Comparison of ENCODE assay signal across 19 cellular contexts in the genomic region with DNA sequence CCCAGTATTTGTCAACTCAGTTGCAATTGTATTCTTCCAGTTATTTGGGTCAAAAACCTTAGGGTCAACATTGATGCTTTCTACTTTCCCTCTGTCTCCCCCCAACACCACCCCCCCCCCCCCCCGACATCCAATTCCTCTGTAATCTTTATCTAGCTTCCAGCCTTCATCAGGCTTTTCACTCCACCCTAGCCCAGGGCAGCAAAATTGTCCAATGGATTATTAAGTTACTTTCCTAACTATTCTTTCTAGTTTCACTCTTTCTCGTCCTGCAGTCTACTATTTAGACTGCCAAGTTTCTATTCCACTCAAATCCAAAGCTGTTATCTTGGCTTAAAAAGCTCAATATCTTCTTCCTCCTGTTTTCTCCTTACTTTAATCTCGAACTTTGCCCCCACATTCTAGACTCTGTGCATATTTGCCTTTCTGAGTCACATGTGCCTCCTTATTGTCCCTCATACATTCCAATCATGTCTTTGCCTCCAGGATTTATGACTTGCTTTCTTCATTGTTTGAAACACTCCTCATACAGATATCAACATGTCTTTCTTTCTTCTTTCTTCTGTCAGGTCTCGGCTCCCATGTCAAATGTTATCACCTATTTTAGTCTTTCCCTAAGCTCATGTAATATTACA.
A peak's percentile ranks its signal among the peaks of the same experiment; 100 is the strongest.
DNase-seq lines count a peak whose midpoint lies in the region; ATAC-seq and TF ChIP-seq lines count a peak whose summit lies in the region.
"Had no signal": no experiment of that assay in that cellular context is flagged by ENCODE, and none has a peak within 500 bp of the region (broad histone marks: within the 10 kb centered on the region; RNA-seq: fewer than 3 reads in every experiment).

No MANE protein-coding gene starts in this region.

- H3K27ac ChIP-seq in GM23338 (ENCODE audit: low read depth) (no peak overlapping the region), RWPE2 (ENCODE audit: poor library complexity, severe bottlenecking) (peak overlapping the region; percentile 55)
- H3K27ac ChIP-seq: heart right ventricle, skin epidermis, stomach had no signal

- POLR2A ChIA-PET in activated CD4-positive, alpha-beta T cell treated with anti-CD3 and anti-CD28 coated beads for 36 hours (lab: Charles Lee) = no interaction called here

- no peaks in the 10 kb centered on the region for H3K36me3 Mint-ChIP-seq in GM23338 (ENCODE audit: low read depth)
- H3K36me3 Mint-ChIP-seq in activated CD4-positive, alpha-beta T cell treated with anti-CD3 and anti-CD28 coated beads for 36 hours (ENCODE audit: low read depth) = no peaks in the 10 kb centered on the region
- H3K36me3 Mint-ChIP-seq: activated CD4-positive, alpha-beta memory T cell treated with anti-CD3 and anti-CD28 coated beads for 36 hours had no signal

- DNase-seq in GM23338 (ENCODE audit: low spot score) (no peak), RWPE2 (ENCODE audit: low spot score) (no peak), fibroblast of pulmonary artery (ENCODE audit: low read depth) (peak; percentile 68), renal cortical epithelial cell (ENCODE audit: low read depth) (peak; percentile 87)
- no peak for DNase-seq in activated CD4-positive, alpha-beta T cell treated with anti-CD3 and anti-CD28 coated beads for 36 hours
- DNase-seq: activated CD4-positive, alpha-beta memory T cell treated with anti-CD3 and anti-CD28 coated beads for 36 hours; activated effector memory CD4-positive, alpha-beta T cell treated with Interleukin-2 at 50 U/mL for 16 hours; heart right ventricle; left ventricle myocardium superior; MG63; NCI-H2081; SHP77; stomach; T-helper 9 cell had no signal

- H3K4me3 ChIP-seq in GM23338 (no peak overlapping the region), RWPE2 (ENCODE audit: severe bottlenecking) (no peak overlapping the region), fibroblast of pulmonary artery (replicated peaks; ENCODE audit: low read depth, low read length) (no peak overlapping the region)
- H3K4me3 ChIP-seq: heart right ventricle, MG63, skin epidermis, stomach had no signal

- H3K27me3 ChIP-seq in GM23338 (ENCODE audit: insufficient read depth) (no peaks in the 10 kb centered on the region), RWPE2 (ENCODE audit: insufficient read depth, poor library complexity, severe bottlenecking) (no peaks in the 10 kb centered on the region)
- H3K27me3 ChIP-seq: heart right ventricle, MG63, stomach had no signal

- no peak overlapping the region for H2AFZ ChIP-seq in GM23338

- H3K4me3 Mint-ChIP-seq in GM23338 = no peak overlapping the region
- no peak overlapping the region for H3K4me3 Mint-ChIP-seq in activated CD4-positive, alpha-beta T cell treated with anti-CD3 and anti-CD28 coated beads for 36 hours
- H3K4me3 Mint-ChIP-seq: activated CD4-positive, alpha-beta memory T cell treated with anti-CD3 and anti-CD28 coated beads for 36 hours; neural crest cell had no signal

- CTCF ChIA-PET in activated CD4-positive, alpha-beta T cell treated with anti-CD3 and anti-CD28 coated beads for 36 hours (lab: Charles Lee) = interaction anchor here (0.5 kb wide), 1 partner anchor 451 kb away, joined by 5 read pairs; no protein-coding TSS in a partner anchor

- peaks cover 10% of the 10 kb centered on the region for H3K4me1 Mint-ChIP-seq in GM23338
- no peaks in the 10 kb centered on the region for H3K4me1 Mint-ChIP-seq in activated CD4-positive, alpha-beta T cell treated with anti-CD3 and anti-CD28 coated beads for 36 hours

- no peaks in the 10 kb centered on the region for H3K9me2 ChIP-seq in GM23338 (ENCODE audit: insufficient read depth)

- no peak overlapping the region for H3K4me2 ChIP-seq in GM23338

- H3K9me3 Mint-ChIP-seq in GM23338 = no peaks in the 10 kb centered on the region
- no peaks in the 10 kb centered on the region for H3K9me3 Mint-ChIP-seq in activated CD4-positive, alpha-beta T cell treated with anti-CD3 and anti-CD28 coated beads for 36 hours (ENCODE audit: low read depth)
- H3K9me3 Mint-ChIP-seq: activated CD4-positive, alpha-beta memory T cell treated with anti-CD3 and anti-CD28 coated beads for 36 hours; neural crest cell had no signal

- ATAC-seq in GM23338 (no peak), RWPE2 (ENCODE audit: low read depth) (peak; percentile 83), GM21528 (IDR thresholded peaks at IDR 0.05; ENCODE audit: low FRiP score, unreplicated experiment) (no peak), HG02798 (IDR thresholded peaks at IDR 0.05; ENCODE audit: poor library complexity, unreplicated experiment) (no peak), HG02623 (IDR thresholded peaks at IDR 0.05; ENCODE audit: unreplicated experiment) (no peak)
- ATAC-seq in activated CD4-positive, alpha-beta T cell treated with anti-CD3 and anti-CD28 coated beads for 36 hours = no peak
- ATAC-seq: heart right ventricle, left ventricle myocardium superior had no signal

- no peak for TF ChIP-seq CTCF in GM23338 (conservative IDR thresholded peaks at IDR 0.05; ENCODE audit: low read depth in 2 of 2)
- TF ChIP-seq CTCF in RWPE2 (IDR thresholded peaks at IDR 0.05; ENCODE audit: poor library complexity, severe bottlenecking) = no peak
- TF ChIP-seq CTCF in fibroblast of pulmonary artery (IDR thresholded peaks at IDR 0.05; ENCODE audit: low read length, missing control alignments) = no peak

- intact Hi-C loops in activated CD4-positive, alpha-beta T cell treated with anti-CD3 and anti-CD28 coated beads for 36 hours (cut with DNase I, micrococcal nuclease) = no loop called here

- H3K27me3 Mint-ChIP-seq in GM23338 (ENCODE audit: insufficient read depth, low read depth, poor library complexity) = no peaks in the 10 kb centered on the region
- no peaks in the 10 kb centered on the region for H3K27me3 Mint-ChIP-seq in activated CD4-positive, alpha-beta T cell treated with anti-CD3 and anti-CD28 coated beads for 36 hours
- H3K27me3 Mint-ChIP-seq: activated CD4-positive, alpha-beta memory T cell treated with anti-CD3 and anti-CD28 coated beads for 36 hours had no signal

- no peaks in the 10 kb centered on the region for H3K9me3 ChIP-seq in RWPE2 (ENCODE audit: severe bottlenecking)
- H3K9me3 ChIP-seq: heart right ventricle, MG63, stomach had no signal

- H4K20me1 ChIP-seq in GM23338 (replicated peaks; ENCODE audit: insufficient read depth) = no peaks in the 10 kb centered on the region

- 0 out of 2 replicates have a peak overlapping the region, but pooled peaks have one; percentile 2 for H3K27ac Mint-ChIP-seq in GM23338
- H3K27ac Mint-ChIP-seq in activated CD4-positive, alpha-beta T cell treated with anti-CD3 and anti-CD28 coated beads for 36 hours = no peak overlapping the region
- H3K27ac Mint-ChIP-seq: activated CD4-positive, alpha-beta memory T cell treated with anti-CD3 and anti-CD28 coated beads for 36 hours had no signal

- no peaks in the 10 kb centered on the region for H3K79me2 ChIP-seq in GM23338 (replicated peaks; ENCODE audit: insufficient read depth)

- H3K36me3 ChIP-seq in GM23338 (ENCODE audit: insufficient read depth) (peaks cover 6% of the 10 kb centered on the region; the same call in 1 of the 2 replicates), RWPE2 (ENCODE audit: low read depth) (no peaks in the 10 kb centered on the region)
- H3K36me3 ChIP-seq: heart right ventricle, MG63, stomach had no signal

- no peaks in the 10 kb centered on the region for H3F3A ChIP-seq in GM23338 (replicated peaks; ENCODE audit: low read depth)

- H3K4me1 ChIP-seq in GM23338 (ENCODE audit: insufficient read depth) = peaks cover 11% of the 10 kb centered on the region; the same call in 1 of the 2 replicates
- peaks cover 13% of the 10 kb centered on the region for H3K4me1 ChIP-seq in RWPE2 (ENCODE audit: insufficient read depth, poor library complexity, severe bottlenecking)
- H3K4me1 ChIP-seq: heart right ventricle had no signal

TF ChIP-seq in GM23338, 12 proteins besides CTCF, POLR2A, EP300 and RAD21 (continues in another document):
- TF ChIP-seq NANOG (IDR thresholded peaks at IDR 0.05; ENCODE audit: borderline replicate concordance) (no peak), ZNF114 (CRISPR knock-in tag; IDR thresholded peaks at IDR 0.05) (no peak), EZH2phosphoT487 (IDR thresholded peaks at IDR 0.05; ENCODE audit: unreplicated experiment) (no peak), JUNB (IDR thresholded peaks at IDR 0.05; ENCODE audit: unreplicated experiment) (no peak), STAT1 (IDR thresholded peaks at IDR 0.05; ENCODE audit: unreplicated experiment) (no peak), ZNF331 (CRISPR knock-in tag; IDR thresholded peaks at IDR 0.05; ENCODE audit: low read depth) (no peak)

Comparison
In these comparisons a context has a peak if more than half of its experiments do, and no peak if none do; other contexts are left out.
1. DNase-seq: peak in fibroblast of pulmonary artery (single experiment) and renal cortical epithelial cell (single experiment); none in GM23338 (single experiment), RWPE2 (single experiment) and activated CD4-positive, alpha-beta T cell treated with anti-CD3 and anti-CD28 coated beads for 36 hours (single experiment).